Comparison of ENCODE assay signal across 8 cellular contexts in genomic region chr2:233129351-233129978, GRCh38.
DNase-seq lines count a peak whose midpoint lies in the region; ATAC-seq and TF ChIP-seq lines count a peak whose summit lies in the region.

No MANE protein-coding gene starts in this region.

- no peak overlapping the region for H3K9ac ChIP-seq in NT2/D1 (ENCODE audit: insufficient read length, low read depth)

- no peak overlapping the region for H3K27ac Mint-ChIP-seq in type B pancreatic cell

- H3K4me3 ChIP-seq in cardiac muscle cell (no peak overlapping the region), left ventricle myocardium inferior (no peak overlapping the region), NT2/D1 (ENCODE audit: insufficient read length, low read depth) (no peak overlapping the region), epithelial cell of proximal tubule (ENCODE audit: low read depth, low read length) (no peak overlapping the region)

- H3K27ac ChIP-seq in cardiac muscle cell (no peak overlapping the region), left ventricle myocardium inferior (replicated peaks) (no peak overlapping the region)

- H3K4me3 Mint-ChIP-seq in type B pancreatic cell: no peak overlapping the region

- H3K9me3 ChIP-seq in cardiac muscle cell (ENCODE audit: low read depth) (no peaks in the 10 kb centered on the region), left ventricle myocardium inferior (replicated peaks) (no peaks in the 10 kb centered on the region), NT2/D1 (ENCODE audit: insufficient read depth, low read length) (no peaks in the 10 kb centered on the region)

- DNase-seq in cardiac muscle cell (ENCODE audit: low read depth in 1 of 2, low spot score in 1 of 2) (peak in 1 of 2 donors; percentile 9), left ventricle myocardium inferior (no peak), NT2/D1 (ENCODE audit: low read depth, low spot score) (peak; percentile 49), epithelial cell of proximal tubule (ENCODE audit: low read depth) (no peak), type B pancreatic cell (ENCODE audit: extremely low spot score, unreplicated experiment) (no peak), SIG-M5 treated with dmso at 0.1 percent for 504 hours (lab: John Stamatoyannopoulos, UW; ENCODE audit: unreplicated experiment) (no peak)

- H3K36me3 ChIP-seq in cardiac muscle cell (no peaks in the 10 kb centered on the region), left ventricle myocardium inferior (peaks cover 20% of the 10 kb centered on the region), NT2/D1 (ENCODE audit: insufficient read depth, insufficient read length, low read length) (no peaks in the 10 kb centered on the region)

- intact Hi-C loops in left ventricle myocardium inferior (cut with micrococcal nuclease): no loop called here

- H3K4me1 ChIP-seq in cardiac muscle cell (ENCODE audit: low read depth) (peaks cover 5% of the 10 kb centered on the region), left ventricle myocardium inferior (no peaks in the 10 kb centered on the region), NT2/D1 (ENCODE audit: insufficient read depth, insufficient read length) (peaks cover 8% of the 10 kb centered on the region)

- no peaks in the 10 kb centered on the region for H3K36me3 Mint-ChIP-seq in type B pancreatic cell

- no peaks in the 10 kb centered on the region for H3K9me3 Mint-ChIP-seq in type B pancreatic cell

- H3K27me3 ChIP-seq in cardiac muscle cell (no peaks in the 10 kb centered on the region), left ventricle myocardium inferior (ENCODE audit: low read depth) (peaks cover 26% of the 10 kb centered on the region), NT2/D1 (ENCODE audit: insufficient read depth, insufficient read length) (no peaks in the 10 kb centered on the region)

- H3K27me3 Mint-ChIP-seq in type B pancreatic cell: peaks cover 11% of the 10 kb centered on the region

- peaks cover 4% of the 10 kb centered on the region for H3K4me1 Mint-ChIP-seq in type B pancreatic cell (ENCODE audit: unreplicated experiment)

- ATAC-seq in HG02623 (IDR thresholded peaks at IDR 0.05; ENCODE audit: unreplicated experiment) (no peak), GM21723 (IDR thresholded peaks at IDR 0.05; ENCODE audit: unreplicated experiment) (no peak)

- peak; percentile 38 for TF ChIP-seq CTCF in cardiac muscle cell (IDR thresholded peaks at IDR 0.05; ENCODE audit: low read depth, low read length)
- no peak for TF ChIP-seq CTCF in left ventricle myocardium inferior (IDR thresholded peaks at IDR 0.05; ENCODE audit: borderline replicate concordance)
- peak; percentile 38 for TF ChIP-seq CTCF in epithelial cell of proximal tubule (conservative IDR thresholded peaks at IDR 0.05; ENCODE audit: low read depth, low read length)
- TF ChIP-seq CTCF in type B pancreatic cell (conservative IDR thresholded peaks at IDR 0.05): peak; percentile 52
